ENCODE assay signal across 19 cellular contexts in the genomic region with DNA sequence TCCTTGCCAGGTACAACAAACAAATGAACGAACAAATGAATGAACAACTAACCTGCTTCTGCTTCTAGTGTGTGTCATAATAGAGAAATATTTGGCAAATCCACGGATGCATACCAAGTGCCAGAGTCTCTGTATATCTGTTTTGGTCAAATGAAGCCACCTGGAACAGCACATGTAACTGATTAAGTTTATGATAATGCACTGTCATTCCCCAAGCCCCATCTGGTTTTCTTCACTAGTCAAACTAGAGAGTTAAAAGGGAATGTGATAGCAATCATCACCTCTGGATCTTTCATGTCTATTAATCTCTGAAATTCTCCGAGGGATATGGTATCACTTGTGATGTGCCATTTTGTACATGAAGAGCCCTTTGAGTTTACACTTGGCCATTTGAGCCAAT.
"Had no signal": no experiment of that assay in that cellular context is flagged by ENCODE, and none has a peak within 500 bp of the region (broad histone marks: within the 10 kb centered on the region; RNA-seq: fewer than 3 reads in every experiment).

No MANE protein-coding gene starts in this region.

- H3K4me3 ChIP-seq: gastrocnemius medialis, lung, mucosa of descending colon, right lobe of liver, suprapubic skin, vagina had no signal

- H3K4me1 ChIP-seq: gastrocnemius medialis, parathyroid adenoma, right lobe of liver, suprapubic skin, vagina had no signal

- H3K27me3 ChIP-seq: gastrocnemius medialis, neutrophil, right lobe of liver, suprapubic skin, vagina had no signal

- H3K36me3 ChIP-seq: gastrocnemius medialis, neutrophil, right lobe of liver, suprapubic skin, vagina had no signal

- ATAC-seq: gastrocnemius medialis; left lobe of liver; mucosa of descending colon; natural killer cell treated with Interleukin-12 subunit alpha and Interleukin-12 subunit beta and Interleukin-15 and Interleukin-18, amount 100 ng/mL, for 72 hours; right lobe of liver; stimulated activated naive B cell treated with anti-CD40 and anti-IgM and Interleukin-4, amounts not matched to agents 10 μg/mL and 1 μg/mL and 100 μg/mL, for 72 hours had no signal

- DNase-seq: effector CD8-positive, alpha-beta T cell; endodermal cell; gastrocnemius medialis; head of caudate nucleus; mucosa of descending colon; naive B cell; right lobe of liver; small intestine; stimulated activated CD4-positive, alpha-beta T cell treated with anti-CD3 and anti-CD28 coated beads, Interleukin-15, amount 100 ng/mL, for 24 hours; stimulated activated CD4-positive, alpha-beta T cell treated with anti-CD3 and anti-CD28 coated beads, Interleukin-2, amount 100 ng/mL, for 48 hours; stimulated activated naive B cell treated with anti-CD40 and anti-IgM and Interleukin-4, amounts not matched to agents 10 μg/mL and 1 μg/mL and 100 μg/mL, for 72 hours had no signal

- H3K9me3 ChIP-seq: gastrocnemius medialis, mucosa of descending colon, neutrophil, right lobe of liver, suprapubic skin, vagina had no signal

- H3K27ac ChIP-seq: epithelial cell of prostate, gastrocnemius medialis, neutrophil, parathyroid adenoma, right lobe of liver, suprapubic skin, vagina had no signal
